21 cellular contexts compared by ENCODE assay signal in the genomic region with DNA sequence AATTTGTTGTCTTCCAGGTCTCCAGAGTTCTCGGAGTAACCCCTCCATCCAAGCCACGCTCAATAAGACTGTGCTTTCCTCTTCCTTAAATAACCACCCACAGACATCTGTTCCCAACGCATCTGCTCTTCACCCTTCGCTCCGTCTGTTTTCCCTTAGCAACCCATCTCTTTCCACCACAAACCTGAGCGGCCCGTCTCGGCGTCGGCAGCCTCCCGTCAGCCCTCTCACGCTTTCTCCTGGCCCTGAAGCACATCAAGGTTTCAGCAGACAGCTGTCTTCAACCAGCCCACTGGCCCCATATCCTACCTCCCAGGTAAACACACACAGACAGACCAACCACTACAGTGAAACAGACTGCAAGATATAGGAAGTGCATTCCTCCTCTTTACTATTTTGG.
DNase-seq lines count a peak whose midpoint lies in the region; ATAC-seq and TF ChIP-seq lines count a peak whose summit lies in the region.
"Had no signal": no experiment of that assay in that cellular context is flagged by ENCODE, and none has a peak within 500 bp of the region (broad histone marks: within the 10 kb centered on the region; RNA-seq: fewer than 3 reads in every experiment).

No MANE protein-coding gene starts in this region.

- no peaks in the 10 kb centered on the region for H3K9me3 ChIP-seq in trophoblast cell (ENCODE audit: insufficient read depth, low read depth, low read length)

- H3K4me1 ChIP-seq in trophoblast cell (ENCODE audit: control insufficient read depth in 1 of 2, insufficient read depth in 2 of 2, low read length in 2 of 2): no peaks in the 10 kb centered on the region

- DNase-seq in activated naive CD4-positive, alpha-beta T cell treated with anti-CD3 and anti-CD28 coated beads, Interleukin-2, amount 50 U/mL, for 72 hours (ENCODE audit: low spot score in 2 of 2): no peak
- DNase-seq in activated naive CD4-positive, alpha-beta T cell treated with anti-CD3 and anti-CD28 coated beads, Interleukin-2, amount 50 U/mL, for 16 hours: no peak
- no peak for DNase-seq in WTC11 (ENCODE audit: low spot score)
- no peak for DNase-seq in trophoblast cell
- no peak for DNase-seq in stimulated activated naive CD4-positive, alpha-beta T cell treated with Interleukin-2 at 50 U/mL for 16 hours (lab: John Stamatoyannopoulos, UW)
- no peak for DNase-seq in germinal center (ENCODE audit: low spot score)
- DNase-seq: ACHN, EL, GF-D8, GOT3, HCEC 1CT, KG1, NCI-H1105, NCI-H2029 treated with DMSO at 0.1 percent for 48 hours, NCI-H524 treated with DMSO at 0.1 percent for 48 hours, NCI-H82, SIG-M5 had no signal

- H3K14ac ChIP-seq in trophoblast cell (ENCODE audit: low read length): no peak overlapping the region

- no peak overlapping the region for H2BK12ac ChIP-seq in trophoblast cell (ENCODE audit: low read length)

- H3K4me3 ChIP-seq in trophoblast cell (ENCODE audit: low read depth, low read length): peak overlapping the region; percentile 31
- H3K4me3 ChIP-seq: BLaER1 treated with 17β-estradiol and CSF1 and Interleukin-3, amounts not matched to agents 10 nM and 100 nM had no signal

- H2AK5ac ChIP-seq in trophoblast cell (ENCODE audit: low read length): no peak overlapping the region

- no peak overlapping the region for H4K91ac ChIP-seq in trophoblast cell (ENCODE audit: low read depth, low read length)

- no peak overlapping the region for H4K12ac ChIP-seq in trophoblast cell (ENCODE audit: low read depth, low read length)

- peak overlapping the region; percentile 9 to 31 for H3K27ac Mint-ChIP-seq in activated naive CD4-positive, alpha-beta T cell treated with anti-CD3 and anti-CD28 coated beads, Interleukin-2, amount 50 U/mL, for 72 hours
- peak overlapping the region; percentile 25; the same call in 1 of the 2 replicates for H3K27ac Mint-ChIP-seq in WTC11

- no peak overlapping the region for H3K18ac ChIP-seq in trophoblast cell (ENCODE audit: low read length)

- no peak overlapping the region for H2BK5ac ChIP-seq in trophoblast cell (ENCODE audit: low read depth, low read length, poor library complexity)

- H3K9ac ChIP-seq in trophoblast cell (ENCODE audit: low read length): no peak overlapping the region
- H3K9ac ChIP-seq: BLaER1 treated with 17β-estradiol and CSF1 and Interleukin-3, amounts not matched to agents 10 nM and 100 nM had no signal

- peaks cover 5 to 12% of the 10 kb centered on the region in 2 donors for H3K36me3 Mint-ChIP-seq in activated naive CD4-positive, alpha-beta T cell treated with anti-CD3 and anti-CD28 coated beads, Interleukin-2, amount 50 U/mL, for 72 hours
- H3K36me3 Mint-ChIP-seq in WTC11: 0 out of 2 replicates have a peak, but pooled peaks cover 6% of the 10 kb centered on the region

- H3K79me1 ChIP-seq in trophoblast cell (ENCODE audit: low read length): no peaks in the 10 kb centered on the region

- H2AFZ ChIP-seq in trophoblast cell (ENCODE audit: insufficient read depth, low read length, poor library complexity): no peak overlapping the region

- H3K36me3 ChIP-seq in trophoblast cell (ENCODE audit: control insufficient read depth in 1 of 2, insufficient read depth in 2 of 2, low read length in 2 of 2): peaks cover 44 to 60% of the 10 kb centered on the region in 2 experiments

- H3K27ac ChIP-seq in cingulate gyrus (ENCODE audit: low read depth, low read length) (peak overlapping the region; percentile 39), trophoblast cell (ENCODE audit: low read depth, low read length) (no peak overlapping the region)
- H3K27ac ChIP-seq: BLaER1 treated with 17β-estradiol and CSF1 and Interleukin-3, amounts not matched to agents 10 nM and 100 nM had no signal

- H2BK120ac ChIP-seq in trophoblast cell (ENCODE audit: insufficient read depth, low read length, poor library complexity): no peak overlapping the region

- H3K4me3 Mint-ChIP-seq in WTC11: no peak overlapping the region

- POLR2A ChIA-PET in WTC11 (lab: Charles Lee): no interaction called here

- no CpG with 5 or more reads among the region's 12 CpGs for WGBS in trophoblast cell (ENCODE audit: extremely low coverage, insufficient coverage, insufficient read length)

- H3K79me2 ChIP-seq in trophoblast cell (ENCODE audit: control insufficient read depth, insufficient read depth, low read length, poor library complexity): no peaks in the 10 kb centered on the region

- no peak overlapping the region for H3K4me2 ChIP-seq in trophoblast cell (ENCODE audit: low read length)
- H3K4me2 ChIP-seq: BLaER1 treated with 17β-estradiol and CSF1 and Interleukin-3, amounts not matched to agents 10 nM and 100 nM had no signal

- CTCF ChIA-PET in WTC11 (lab: Charles Lee): interaction anchor here (1.9 kb wide), 1 partner anchor 19 kb away, joined by 6 read pairs; no protein-coding TSS in a partner anchor

- H3K4ac ChIP-seq in trophoblast cell (ENCODE audit: low read depth, low read length): no peak overlapping the region

- H3K9me3 Mint-ChIP-seq in activated naive CD4-positive, alpha-beta T cell treated with anti-CD3 and anti-CD28 coated beads, Interleukin-2, amount 50 U/mL, for 72 hours: no peaks in the 10 kb centered on the region
- no peaks in the 10 kb centered on the region for H3K9me3 Mint-ChIP-seq in WTC11

- H3K27me3 Mint-ChIP-seq in WTC11 (ENCODE audit: low read depth): no peaks in the 10 kb centered on the region

- no peak for TF ChIP-seq CTCF in WTC11 (IDR thresholded peaks at IDR 0.05)

- H3K23ac ChIP-seq in trophoblast cell (ENCODE audit: low read length): no peak overlapping the region

- ATAC-seq in activated naive CD4-positive, alpha-beta T cell treated with anti-CD3 and anti-CD28 coated beads, Interleukin-2, amount 50 U/mL, for 72 hours: no peak
- ATAC-seq in WTC11: no peak
- no peak for ATAC-seq in HG03520 (IDR thresholded peaks at IDR 0.05; ENCODE audit: unreplicated experiment)
- ATAC-seq: Panc1 had no signal

- H3K27me3 ChIP-seq in trophoblast cell (ENCODE audit: insufficient read depth, low read length): no peaks in the 10 kb centered on the region
- H3K27me3 ChIP-seq: BLaER1 treated with 17β-estradiol and CSF1 and Interleukin-3, amounts not matched to agents 10 nM and 100 nM had no signal

- H4K8ac ChIP-seq in trophoblast cell (ENCODE audit: low read depth, low read length): no peak overlapping the region

- no peaks in the 10 kb centered on the region for H3K4me1 Mint-ChIP-seq in WTC11

TF ChIP-seq in WTC11, 78 proteins besides CTCF, POLR2A, EP300 and RAD21:
- TF ChIP-seq, protein P1, sequence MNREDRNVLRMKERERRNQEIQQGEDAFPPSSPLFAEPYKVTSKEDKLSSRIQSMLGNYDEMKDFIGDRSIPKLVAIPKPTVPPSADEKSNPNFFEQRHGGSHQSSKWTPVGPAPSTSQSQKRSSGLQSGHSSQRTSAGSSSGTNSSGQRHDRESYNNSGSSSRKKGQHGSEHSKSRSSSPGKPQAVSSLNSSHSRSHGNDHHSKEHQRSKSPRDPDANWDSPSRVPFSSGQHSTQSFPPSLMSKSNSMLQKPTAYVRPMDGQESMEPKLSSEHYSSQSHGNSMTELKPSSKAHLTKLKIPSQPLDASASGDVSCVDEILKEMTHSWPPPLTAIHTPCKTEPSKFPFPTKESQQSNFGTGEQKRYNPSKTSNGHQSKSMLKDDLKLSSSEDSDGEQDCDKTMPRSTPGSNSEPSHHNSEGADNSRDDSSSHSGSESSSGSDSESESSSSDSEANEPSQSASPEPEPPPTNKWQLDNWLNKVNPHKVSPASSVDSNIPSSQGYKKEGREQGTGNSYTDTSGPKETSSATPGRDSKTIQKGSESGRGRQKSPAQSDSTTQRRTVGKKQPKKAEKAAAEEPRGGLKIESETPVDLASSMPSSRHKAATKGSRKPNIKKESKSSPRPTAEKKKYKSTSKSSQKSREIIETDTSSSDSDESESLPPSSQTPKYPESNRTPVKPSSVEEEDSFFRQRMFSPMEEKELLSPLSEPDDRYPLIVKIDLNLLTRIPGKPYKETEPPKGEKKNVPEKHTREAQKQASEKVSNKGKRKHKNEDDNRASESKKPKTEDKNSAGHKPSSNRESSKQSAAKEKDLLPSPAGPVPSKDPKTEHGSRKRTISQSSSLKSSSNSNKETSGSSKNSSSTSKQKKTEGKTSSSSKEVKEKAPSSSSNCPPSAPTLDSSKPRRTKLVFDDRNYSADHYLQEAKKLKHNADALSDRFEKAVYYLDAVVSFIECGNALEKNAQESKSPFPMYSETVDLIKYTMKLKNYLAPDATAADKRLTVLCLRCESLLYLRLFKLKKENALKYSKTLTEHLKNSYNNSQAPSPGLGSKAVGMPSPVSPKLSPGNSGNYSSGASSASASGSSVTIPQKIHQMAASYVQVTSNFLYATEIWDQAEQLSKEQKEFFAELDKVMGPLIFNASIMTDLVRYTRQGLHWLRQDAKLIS (CRISPR knock-in tag; IDR thresholded peaks at IDR 0.05; ENCODE audit: borderline replicate concordance): no peak
- TF ChIP-seq, protein P2, sequence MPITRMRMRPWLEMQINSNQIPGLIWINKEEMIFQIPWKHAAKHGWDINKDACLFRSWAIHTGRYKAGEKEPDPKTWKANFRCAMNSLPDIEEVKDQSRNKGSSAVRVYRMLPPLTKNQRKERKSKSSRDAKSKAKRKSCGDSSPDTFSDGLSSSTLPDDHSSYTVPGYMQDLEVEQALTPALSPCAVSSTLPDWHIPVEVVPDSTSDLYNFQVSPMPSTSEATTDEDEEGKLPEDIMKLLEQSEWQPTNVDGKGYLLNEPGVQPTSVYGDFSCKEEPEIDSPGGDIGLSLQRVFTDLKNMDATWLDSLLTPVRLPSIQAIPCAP (CRISPR knock-in tag; IDR thresholded peaks at IDR 0.05): no peak
